Comparison of ENCODE assay signal across 1 cellular context in genomic region chrX:43644124-43644701, GRCh38.
TF ChIP-seq lines count a peak whose summit lies in the region.

No MANE protein-coding gene starts in this region.

TF ChIP-seq in HepG2, 621 proteins besides CTCF, POLR2A, EP300 and RAD21 (continued from another document):
- TF ChIP-seq HNF1B (CRISPR knock-in tag; IDR thresholded peaks at IDR 0.05), result no peak
- TF ChIP-seq HNF4A (CRISPR knock-in tag; IDR thresholded peaks at IDR 0.05), result no peak
- TF ChIP-seq ZMYM4 (CRISPR knock-in tag; IDR thresholded peaks at IDR 0.05), result no peak
- no peak for TF ChIP-seq ZBTB44 (CRISPR knock-in tag; IDR thresholded peaks at IDR 0.05)
- no peak for TF ChIP-seq ZNF138 (CRISPR knock-in tag; IDR thresholded peaks at IDR 0.05; ENCODE audit: low read depth)
- TF ChIP-seq POLR2AphosphoS5 (IDR thresholded peaks at IDR 0.05; ENCODE audit: low read depth, low read length), result no peak
- TF ChIP-seq SKI (IDR thresholded peaks at IDR 0.05; ENCODE audit: partially characterized antibody), result no peak
- TF ChIP-seq CBX2 (IDR thresholded peaks at IDR 0.05; ENCODE audit: low read depth, low read length), result no peak
- no peak for TF ChIP-seq CBX2 (CRISPR knock-in tag; IDR thresholded peaks at IDR 0.05; ENCODE audit: low read depth)
- no peak for TF ChIP-seq ZNF749 (CRISPR knock-in tag; IDR thresholded peaks at IDR 0.05; ENCODE audit: borderline replicate concordance)
- no peak for TF ChIP-seq MLX (CRISPR knock-in tag; IDR thresholded peaks at IDR 0.05)
- TF ChIP-seq ZNF777 (CRISPR knock-in tag; IDR thresholded peaks at IDR 0.05), result no peak
